11 cellular contexts compared by ENCODE assay signal in genomic region chr6:144314003-144314485, GRCh38. TPM values are rescaled to one million over a fixed set of nuclear protein-coding genes. Genes with fewer than 3 reads are reported as not detected.
DNase-seq lines count a peak whose midpoint lies in the region; ATAC-seq and TF ChIP-seq lines count a peak whose summit lies in the region.
"Had no signal": no experiment of that assay in that cellular context is flagged by ENCODE, and none has a peak within 500 bp of the region (broad histone marks: within the 10 kb centered on the region; RNA-seq: fewer than 3 reads in every experiment).

No MANE protein-coding gene starts in this region.

- POLR2A ChIA-PET in HEK293 (lab: Yijun Ruan, JAX): no interaction called here

- H3K9me3 Mint-ChIP-seq in immature natural killer cell: no peaks in the 10 kb centered on the region
- H3K9me3 Mint-ChIP-seq in activated T-cell treated with anti-CD3 and anti-CD28 coated beads, Interleukin-2, amount 50 U/mL, for 4 hours: no peaks in the 10 kb centered on the region
- H3K9me3 Mint-ChIP-seq: neural crest cell had no signal

- no peak for ATAC-seq in activated T-cell treated with anti-CD3 and anti-CD28 coated beads, Interleukin-2, amount 50 U/mL, for 4 hours
- no peak for ATAC-seq in HG03045 (IDR thresholded peaks at IDR 0.05; ENCODE audit: unreplicated experiment)

- H3K27ac ChIP-seq in HEK293 (ENCODE audit: extremely low read depth, low read depth, low read length): no peak overlapping the region
- peak overlapping the region; percentile 60 for H3K27ac ChIP-seq in cingulate gyrus (ENCODE audit: low read depth, low read length)
- H3K27ac ChIP-seq: epithelial cell of prostate had no signal

- H3K4me1 Mint-ChIP-seq in immature natural killer cell: peaks cover 48 to 79% of the 10 kb centered on the region in 2 donors
- peaks cover 8% of the 10 kb centered on the region for H3K4me1 Mint-ChIP-seq in activated T-cell treated with anti-CD3 and anti-CD28 coated beads, Interleukin-2, amount 50 U/mL, for 4 hours (ENCODE audit: low read depth)

- peaks cover 8 to 21% (median 20%) of the 10 kb centered on the region in 3 donors for H3K36me3 Mint-ChIP-seq in immature natural killer cell
- H3K36me3 Mint-ChIP-seq in activated T-cell treated with anti-CD3 and anti-CD28 coated beads, Interleukin-2, amount 50 U/mL, for 4 hours (ENCODE audit: insufficient read depth): peaks cover 2% of the 10 kb centered on the region

- TF ChIP-seq CTCF in HEK293 (tag by site-specific recombination; IDR thresholded peaks at IDR 0.05): no peak

- no peak overlapping the region for H3K4me3 ChIP-seq in HEK293 (ENCODE audit: low read depth, low read length)
- H3K4me3 ChIP-seq in skeletal muscle cell (ENCODE audit: low read depth, low read length): no peak overlapping the region

- peaks cover 0 to 9% of the 10 kb centered on the region in 2 experiments; a peak in 1 of 3 replicates for H3K36me3 ChIP-seq in HEK293 (ENCODE audit: control insufficient read depth in 2 of 2, insufficient read depth in 1 of 2, low read length in 2 of 2)

- peaks cover 16% of the 10 kb centered on the region for H3K4me1 ChIP-seq in HEK293 (ENCODE audit: control insufficient read depth, insufficient read depth, low read length)

- H3K27me3 Mint-ChIP-seq in immature natural killer cell (ENCODE audit: low read depth in 3 of 3): no peaks in the 10 kb centered on the region
- no peaks in the 10 kb centered on the region for H3K27me3 Mint-ChIP-seq in activated T-cell treated with anti-CD3 and anti-CD28 coated beads, Interleukin-2, amount 50 U/mL, for 4 hours (ENCODE audit: low read depth)

- H3K27ac Mint-ChIP-seq in immature natural killer cell: peak overlapping the region in 2 of 6 donors; percentile 16 to 36

- CTCF ChIA-PET in HEK293 (lab: Yijun Ruan, JAX): interaction anchor here (0.6 to 1.7 kb wide), 4 partner anchors 11 to 28 kb away, joined by 3 to 6 read pairs (median 4); no protein-coding TSS in a partner anchor

- H3K9me3 ChIP-seq in HEK293 (ENCODE audit: control insufficient read depth, insufficient read depth, low read depth, low read length): no peaks in the 10 kb centered on the region

- H3K4me3 Mint-ChIP-seq in immature natural killer cell: no peak overlapping the region
- no peak overlapping the region for H3K4me3 Mint-ChIP-seq in activated T-cell treated with anti-CD3 and anti-CD28 coated beads, Interleukin-2, amount 50 U/mL, for 4 hours
- H3K4me3 Mint-ChIP-seq: neural crest cell had no signal

- DNase-seq in kidney tubule cell (ENCODE audit: low spot score): peak; percentile 89
- peak; percentile 47 for DNase-seq in skeletal muscle cell (ENCODE audit: low read depth)
- no peak for DNase-seq in NK-92 (lab: John Stamatoyannopoulos, UW; ENCODE audit: unreplicated experiment)
- no peak for DNase-seq in immature natural killer cell
- no peak for DNase-seq in activated T-cell treated with anti-CD3 and anti-CD28 coated beads, Interleukin-2, amount 50 U/mL, for 4 hours
- DNase-seq: NCI-H524 had no signal

TF ChIP-seq in HEK293, 187 proteins besides CTCF, POLR2A, EP300 and RAD21:
- TF ChIP-seq SCRT2 (tag by site-specific recombination; IDR thresholded peaks at IDR 0.05): peak; percentile 82
- peak; percentile 68; the same call in 1 of the 2 replicates for TF ChIP-seq ZNF362 (tag by site-specific recombination; IDR thresholded peaks at IDR 0.05)
- TF ChIP-seq ZNF645 (tag by site-specific recombination; IDR thresholded peaks at IDR 0.05): no peak
- peak; percentile 92 for TF ChIP-seq PRDM6 (tag by site-specific recombination; IDR thresholded peaks at IDR 0.05)

RNA-seq across cellular contexts. Expression of gene UTRN, which starts 28.9 kb away (rescaled TPM):
- 100 to 1,000 TPM in 1 of 3 donors, 10 to 100 TPM in 2; 40.5 to 261 (median 67.6) TPM for polyA plus RNA-seq in immature natural killer cell
- 1 to 10 TPM; 7.7 to 8.7 (median 7.9) TPM for total RNA-seq in activated T-cell treated with anti-CD3 and anti-CD28 coated beads, Interleukin-2, amount 50 U/mL, for 4 hours

Comparison
In these comparisons a context has a peak if more than half of its experiments do, and no peak if none do; other contexts are left out.
1. DNase-seq: peak in kidney tubule cell (single experiment) and skeletal muscle cell (single experiment); none in NK-92 (single experiment), immature natural killer cell (0 of 3) and activated T-cell treated with anti-CD3 and anti-CD28 coated beads, Interleukin-2, amount 50 U/mL, for 4 hours (single experiment).